In the genomic region with DNA sequence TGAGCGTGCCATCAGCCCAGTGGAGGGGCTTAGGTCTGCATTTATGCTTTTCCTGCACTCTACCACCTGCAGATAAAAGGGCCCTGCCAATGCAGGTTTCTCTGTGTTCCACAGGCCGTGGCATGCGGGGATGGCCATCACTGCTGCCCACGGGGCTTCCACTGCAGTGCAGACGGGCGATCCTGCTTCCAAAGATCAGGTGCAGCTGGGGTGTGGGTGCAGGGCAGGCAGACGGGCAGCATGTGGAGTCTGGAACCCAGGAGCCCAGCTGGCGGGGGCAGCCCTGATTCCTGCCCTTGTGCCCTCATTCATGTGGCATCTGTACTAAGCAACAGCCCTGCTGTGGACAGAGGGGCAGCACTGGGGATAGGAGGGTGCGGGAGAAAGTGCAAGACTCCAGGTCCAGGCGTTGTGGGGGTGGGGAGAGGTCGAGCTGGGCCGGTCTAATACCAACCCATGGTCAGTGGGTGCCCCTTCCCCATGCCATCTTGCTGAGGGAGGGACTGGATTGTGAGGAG, we compare ENCODE assay signal across 18 cellular contexts. TPM values are rescaled to one million over a fixed set of nuclear protein-coding genes. Genes with fewer than 3 reads are reported as not detected.
"Had no signal": no experiment of that assay in that cellular context is flagged by ENCODE, and none has a peak within 500 bp of the region (broad histone marks: within the 10 kb centered on the region; RNA-seq: fewer than 3 reads in every experiment).

No MANE protein-coding gene starts in this region.

- H3K4me3 ChIP-seq: body of pancreas, colonic mucosa, gastrocnemius medialis, heart left ventricle, left ventricle myocardium inferior, smooth muscle cell, thoracic aorta had no signal

- H3K4me3 Mint-ChIP-seq: activated naive CD4-positive, alpha-beta T cell treated with anti-CD3 and anti-CD28 coated beads for 36 hours; activated T-cell treated with anti-CD3 and anti-CD28 coated beads, Interleukin-2, amount 50 U/mL, for 4 hours; central memory CD8-positive, alpha-beta T cell had no signal

- H3K4me2 ChIP-seq: smooth muscle cell had no signal

- H2AFZ ChIP-seq: parathyroid adenoma had no signal

- DNase-seq: activated CD4-positive, alpha-beta T cell treated with anti-CD3 and anti-CD28 coated beads, Interleukin-2, amount 50 U/mL, for 1 hour; activated CD8-positive, alpha-beta memory T cell treated with anti-CD3 and anti-CD28 coated beads, Interleukin-2, amount 50 U/mL, for 4 hours; activated naive CD4-positive, alpha-beta T cell treated with anti-CD3 and anti-CD28 coated beads for 36 hours; activated T-cell treated with anti-CD3 and anti-CD28 coated beads, Interleukin-2, amount 50 U/mL, for 4 hours; body of pancreas; colonic mucosa; gastrocnemius medialis; heart left ventricle; kidney glomerular epithelial cell; left ventricle myocardium inferior; stimulated activated CD4-positive, alpha-beta T cell treated with anti-CD3 and anti-CD28 coated beads, Interleukin-4, amount 100 ng/mL, for 1 hour; T1000 had no signal

- H3K27ac Mint-ChIP-seq: activated naive CD4-positive, alpha-beta T cell treated with anti-CD3 and anti-CD28 coated beads for 36 hours had no signal

- H3K27ac ChIP-seq: body of pancreas, colonic mucosa, gastrocnemius medialis, heart left ventricle, left ventricle myocardium inferior, parathyroid adenoma, thoracic aorta had no signal

- H3K9ac ChIP-seq: parathyroid adenoma had no signal

- H3K27me3 ChIP-seq: body of pancreas, colonic mucosa, gastrocnemius medialis, heart left ventricle had no signal

- H3K9me3 ChIP-seq: body of pancreas, colonic mucosa, gastrocnemius medialis, heart left ventricle, left ventricle myocardium inferior, thoracic aorta had no signal

- H3K9me3 Mint-ChIP-seq: activated naive CD4-positive, alpha-beta T cell treated with anti-CD3 and anti-CD28 coated beads for 36 hours; activated T-cell treated with anti-CD3 and anti-CD28 coated beads, Interleukin-2, amount 50 U/mL, for 4 hours; central memory CD8-positive, alpha-beta T cell had no signal

- ATAC-seq: activated CD4-positive, CD25-positive, alpha-beta regulatory T cell treated with anti-CD3 and anti-CD28 coated beads, Interleukin-2, amount 50 U/mL, for 24 hours; activated T-cell treated with anti-CD3 and anti-CD28 coated beads, Interleukin-2, amount 50 U/mL, for 4 hours; body of pancreas; gastrocnemius medialis; heart left ventricle; sciatic nerve had no signal

- H3K27me3 Mint-ChIP-seq: central memory CD8-positive, alpha-beta T cell had no signal

RNA-seq across cellular contexts. Expression of gene RUNDC3A, which starts 41.2 kb away (rescaled TPM):
- total RNA-seq: gastrocnemius medialis had no signal
